ENCODE assay signal across 8 cellular contexts in genomic region chr19:45862564-45863334, GRCh38. TPM values are rescaled to one million over a fixed set of nuclear protein-coding genes. Genes with fewer than 3 reads are reported as not detected.
DNase-seq lines count a peak whose midpoint lies in the region; ATAC-seq and TF ChIP-seq lines count a peak whose summit lies in the region.

SYMPK (minus strand) TSS chr19:45863147; CDS start chr19:45854495, 8,652 bp downstream.

- no peaks in the 10 kb centered on the region for H3K9me3 ChIP-seq in DOHH2 (ENCODE audit: control insufficient read depth, insufficient read depth, low read length)
- no peaks in the 10 kb centered on the region for H3K9me3 ChIP-seq in naive thymus-derived CD4-positive, alpha-beta T cell (ENCODE audit: control insufficient read depth in 2 of 3, low read length in 3 of 3)

- H3K4me3 ChIP-seq in DOHH2 (ENCODE audit: low read length), result peak within 1 kb of the TSS; percentile 90
- H3K4me3 ChIP-seq in GM23338, result peak within 1 kb of the TSS; percentile 63
- H3K4me3 ChIP-seq in LNCaP clone FGC (ENCODE audit: low read depth, low read length), result peak within 1 kb of the TSS; percentile 86
- peak within 1 kb of the TSS; percentile 95 for H3K4me3 ChIP-seq in naive thymus-derived CD4-positive, alpha-beta T cell (ENCODE audit: low read length)

- ATAC-seq in GM23338, result peak; percentile 86
- ATAC-seq in activated T-helper 17 cell treated with anti-CD3 and anti-CD28 coated beads, Interleukin-2, amount 50 U/mL, for 72 hours (replicated peaks), result peak; percentile 97
- ATAC-seq in naive thymus-derived CD4-positive, alpha-beta T cell, result peak; percentile 99
- peak; percentile 94 to 96 for ATAC-seq in stimulated activated naive B cell treated with anti-CD40 and anti-IgM and Interleukin-4, amounts not matched to agents 10 μg/mL and 1 μg/mL and 100 μg/mL, for 72 hours (replicated peaks)

- H3K4me1 ChIP-seq in DOHH2 (ENCODE audit: control insufficient read depth, low read length), result peaks cover 25% of the 10 kb centered on the region
- peaks cover 29% of the 10 kb centered on the region for H3K4me1 ChIP-seq in GM23338 (ENCODE audit: insufficient read depth)
- peaks cover 12 to 15% of the 10 kb centered on the region in 2 donors for H3K4me1 ChIP-seq in naive thymus-derived CD4-positive, alpha-beta T cell (ENCODE audit: control insufficient read depth in 2 of 2, insufficient read depth in 2 of 2, low read length in 2 of 2)

- peak within 1 kb of the TSS; percentile 87 for H3K4me2 ChIP-seq in DOHH2 (ENCODE audit: low read length)
- H3K4me2 ChIP-seq in GM23338, result peak within 1 kb of the TSS; percentile 96

- H3K9me2 ChIP-seq in DOHH2 (replicated peaks; ENCODE audit: control insufficient read depth, low read length), result no peaks in the 10 kb centered on the region
- H3K9me2 ChIP-seq in GM23338 (ENCODE audit: insufficient read depth), result no peaks in the 10 kb centered on the region

- H3K79me2 ChIP-seq in DOHH2 (ENCODE audit: control insufficient read depth, low read length) (peaks cover 52% of the 10 kb centered on the region), GM23338 (replicated peaks; ENCODE audit: insufficient read depth) (peaks cover 77% of the 10 kb centered on the region)

- intact Hi-C loops in naive thymus-derived CD4-positive, alpha-beta T cell (cut with micrococcal nuclease), result loop anchor here (1.0 to 10.0 kb wide), 20 partner anchors 24 to 1380 kb away; partner anchors contain the start of genes CCDC61 (in 2 of the 2), DMWD (in 2 of the 2), FBXO46 (in 2 of the 2) and IRF2BP1 (in 2 of the 2)

- no peak for TF ChIP-seq CTCF in DOHH2 (IDR thresholded peaks at IDR 0.05; ENCODE audit: low read depth, low read length, poor library complexity, severe bottlenecking)
- TF ChIP-seq CTCF in GM23338 (conservative IDR thresholded peaks at IDR 0.05; ENCODE audit: low read depth in 2 of 2), result no peak
- no peak for TF ChIP-seq CTCF in LNCaP clone FGC (IDR thresholded peaks at IDR 0.05; ENCODE audit: control insufficient read depth, extremely low read depth, insufficient read depth)
- TF ChIP-seq CTCF in RWPE1 (conservative IDR thresholded peaks at IDR 0.05; ENCODE audit: low read depth), result no peak

- POLR2A ChIA-PET in RWPE1 (lab: Yijun Ruan, JAX; ENCODE audit: low non-redundant PET), result no interaction called here
- POLR2A ChIA-PET in naive thymus-derived CD4-positive, alpha-beta T cell (lab: Charles Lee), result interaction anchor here (0.5 to 1.3 kb wide), 7 partner anchors 24 to 851 kb away, joined by 3 to 6 read pairs (median 5); partner anchors contain the start of genes IRF2BP1 and MYPOP

- H3K27me3 Mint-ChIP-seq in GM23338 (ENCODE audit: insufficient read depth, low read depth, poor library complexity), result peaks cover 32% of the 10 kb centered on the region
- H3K27me3 Mint-ChIP-seq in activated T-helper 17 cell treated with anti-CD3 and anti-CD28 coated beads, Interleukin-2, amount 50 U/mL, for 72 hours, result peaks cover 4% of the 10 kb centered on the region
- H3K27me3 Mint-ChIP-seq in naive thymus-derived CD4-positive, alpha-beta T cell, result peaks cover 6 to 39% (median 21%) of the 10 kb centered on the region in 5 donors
- peaks cover 26 to 34% of the 10 kb centered on the region in 2 donors for H3K27me3 Mint-ChIP-seq in stimulated activated naive B cell treated with anti-CD40 and anti-IgM and Interleukin-4, amounts not matched to agents 10 μg/mL and 1 μg/mL and 100 μg/mL, for 72 hours

- H3K27ac Mint-ChIP-seq in GM23338, result peak within 1 kb of the TSS; percentile 99
- H3K27ac Mint-ChIP-seq in activated T-helper 17 cell treated with anti-CD3 and anti-CD28 coated beads, Interleukin-2, amount 50 U/mL, for 72 hours, result peak within 1 kb of the TSS; percentile 92
- H3K27ac Mint-ChIP-seq in naive thymus-derived CD4-positive, alpha-beta T cell, result peak within 1 kb of the TSS; percentile 84 to 99 (median 95)
- peak within 1 kb of the TSS; percentile 96 for H3K27ac Mint-ChIP-seq in stimulated activated naive B cell treated with anti-CD40 and anti-IgM and Interleukin-4, amounts not matched to agents 10 μg/mL and 1 μg/mL and 100 μg/mL, for 72 hours

- peaks cover 34% of the 10 kb centered on the region for H3K36me3 ChIP-seq in DOHH2 (ENCODE audit: control insufficient read depth, low read length)
- H3K36me3 ChIP-seq in GM23338 (ENCODE audit: insufficient read depth), result peaks cover 9% of the 10 kb centered on the region; the same call in 1 of the 2 replicates
- H3K36me3 ChIP-seq in naive thymus-derived CD4-positive, alpha-beta T cell (ENCODE audit: control insufficient read depth in 2 of 3, insufficient read depth in 3 of 3, low read length in 3 of 3), result peaks cover 0 to 26% (median 3%) of the 10 kb centered on the region in 3 experiments

- CTCF ChIA-PET in RWPE1 (lab: Yijun Ruan, JAX), result interaction anchor here (0.6 to 1.7 kb wide), 3 partner anchors 18 to 185 kb away, joined by 3 to 7 read pairs (median 4); no protein-coding TSS in a partner anchor
- CTCF ChIA-PET in naive thymus-derived CD4-positive, alpha-beta T cell (lab: Charles Lee), result interaction anchor here (0.6 to 2.2 kb wide), 8 partner anchors 20 to 94 kb away, joined by 3 to 8 read pairs (median 6); partner anchors contain the start of genes IRF2BP1, MYPOP and SIX5

- H2AFZ ChIP-seq in GM23338, result peak within 1 kb of the TSS; percentile 81

- peaks cover 30% of the 10 kb centered on the region for H3K36me3 Mint-ChIP-seq in GM23338 (ENCODE audit: low read depth)
- H3K36me3 Mint-ChIP-seq in activated T-helper 17 cell treated with anti-CD3 and anti-CD28 coated beads, Interleukin-2, amount 50 U/mL, for 72 hours (ENCODE audit: low read depth), result peaks cover 48% of the 10 kb centered on the region
- peaks cover 0 to 9% (median 4%) of the 10 kb centered on the region in 5 donors for H3K36me3 Mint-ChIP-seq in naive thymus-derived CD4-positive, alpha-beta T cell
- H3K36me3 Mint-ChIP-seq in stimulated activated naive B cell treated with anti-CD40 and anti-IgM and Interleukin-4, amounts not matched to agents 10 μg/mL and 1 μg/mL and 100 μg/mL, for 72 hours, result peaks cover 16 to 26% of the 10 kb centered on the region in 2 donors

- H4K20me1 ChIP-seq in DOHH2 (ENCODE audit: control insufficient read depth, insufficient read depth, low read depth, low read length) (no peaks in the 10 kb centered on the region), GM23338 (replicated peaks; ENCODE audit: insufficient read depth) (peaks cover 19% of the 10 kb centered on the region; the same call in 1 of the 2 replicates)

- no peaks in the 10 kb centered on the region; the same call in 1 of the 2 replicates for H3F3A ChIP-seq in DOHH2 (ENCODE audit: control insufficient read depth, insufficient read depth)
- 0 out of 2 replicates have a peak, but pooled peaks cover 9% of the 10 kb centered on the region for H3F3A ChIP-seq in GM23338 (replicated peaks; ENCODE audit: low read depth)

- DNase-seq in GM23338 (ENCODE audit: low spot score), result peak; percentile 99
- peak; percentile 81 for DNase-seq in LNCaP clone FGC (ENCODE audit: low read depth)
- DNase-seq in RWPE1 (ENCODE audit: low spot score), result peak; percentile 99
- peak; percentile 98 for DNase-seq in fibroblast of gingiva (ENCODE audit: low read depth)
- peak; percentile 93 to 99 (median 99) for DNase-seq in naive thymus-derived CD4-positive, alpha-beta T cell
- DNase-seq in stimulated activated naive B cell treated with anti-CD40 and anti-IgM and Interleukin-4, amounts not matched to agents 10 μg/mL and 1 μg/mL and 100 μg/mL, for 72 hours, result peak; percentile 99

- peaks cover 31% of the 10 kb centered on the region for H3K27me3 ChIP-seq in DOHH2 (ENCODE audit: control insufficient read depth, low read length)
- no peaks in the 10 kb centered on the region for H3K27me3 ChIP-seq in GM23338 (ENCODE audit: insufficient read depth)
- peaks cover 0 to 4% of the 10 kb centered on the region in 2 donors for H3K27me3 ChIP-seq in naive thymus-derived CD4-positive, alpha-beta T cell (ENCODE audit: control insufficient read depth in 2 of 2, insufficient read depth in 2 of 2, low read length in 2 of 2)

- peak within 1 kb of the TSS; percentile 95 for H3K4me3 Mint-ChIP-seq in GM23338
- H3K4me3 Mint-ChIP-seq in activated T-helper 17 cell treated with anti-CD3 and anti-CD28 coated beads, Interleukin-2, amount 50 U/mL, for 72 hours, result peak within 1 kb of the TSS; percentile 93
- H3K4me3 Mint-ChIP-seq in naive thymus-derived CD4-positive, alpha-beta T cell, result peak within 1 kb of the TSS; percentile 90 to 100 (median 96)
- peak within 1 kb of the TSS; percentile 90 to 91 for H3K4me3 Mint-ChIP-seq in stimulated activated naive B cell treated with anti-CD40 and anti-IgM and Interleukin-4, amounts not matched to agents 10 μg/mL and 1 μg/mL and 100 μg/mL, for 72 hours

- H3K4me1 Mint-ChIP-seq in GM23338, result peaks cover 33% of the 10 kb centered on the region
- H3K4me1 Mint-ChIP-seq in activated T-helper 17 cell treated with anti-CD3 and anti-CD28 coated beads, Interleukin-2, amount 50 U/mL, for 72 hours, result peaks cover 16% of the 10 kb centered on the region
- peaks cover 29 to 37% (median 36%) of the 10 kb centered on the region in 7 donors for H3K4me1 Mint-ChIP-seq in naive thymus-derived CD4-positive, alpha-beta T cell
- peaks cover 20 to 31% of the 10 kb centered on the region in 2 donors for H3K4me1 Mint-ChIP-seq in stimulated activated naive B cell treated with anti-CD40 and anti-IgM and Interleukin-4, amounts not matched to agents 10 μg/mL and 1 μg/mL and 100 μg/mL, for 72 hours

- H3K9me3 Mint-ChIP-seq in GM23338, result no peaks in the 10 kb centered on the region
- no peaks in the 10 kb centered on the region for H3K9me3 Mint-ChIP-seq in activated T-helper 17 cell treated with anti-CD3 and anti-CD28 coated beads, Interleukin-2, amount 50 U/mL, for 72 hours
- peaks cover 0 to 3% (median 0%) of the 10 kb centered on the region in 11 donors for H3K9me3 Mint-ChIP-seq in naive thymus-derived CD4-positive, alpha-beta T cell
- no peaks in the 10 kb centered on the region for H3K9me3 Mint-ChIP-seq in stimulated activated naive B cell treated with anti-CD40 and anti-IgM and Interleukin-4, amounts not matched to agents 10 μg/mL and 1 μg/mL and 100 μg/mL, for 72 hours

- H3K27ac ChIP-seq in DOHH2 (ENCODE audit: low read depth, low read length), result peak within 1 kb of the TSS; percentile 73
- peak within 1 kb of the TSS; percentile 93 for H3K27ac ChIP-seq in GM23338 (ENCODE audit: low read depth)
- peak within 1 kb of the TSS; percentile 86 for H3K27ac ChIP-seq in RWPE1
- H3K27ac ChIP-seq in naive thymus-derived CD4-positive, alpha-beta T cell (ENCODE audit: low read depth, low read length), result peak within 1 kb of the TSS; percentile 86

RNA-seq across cellular contexts. Expression of gene SYMPK, which starts in this region (rescaled TPM):
- total RNA-seq in GM23338 (2014; rRNA removed; shearing (Covaris generic)), result 64.0 and 82.1 TPM in 2 replicates
- 33.9 and 36.8 TPM in 2 replicates for polyA plus RNA-seq in GM23338 (2016; fragmentation: Nextera tagmentation; extraction: Ambion mirVana)
- total RNA-seq in activated T-helper 17 cell treated with anti-CD3 and anti-CD28 coated beads, Interleukin-2, amount 50 U/mL, for 72 hours, result 100 to 1,000 TPM in 1 of 2 donors, 10 to 100 TPM in 1; 98.2 to 122 TPM
- total RNA-seq in naive thymus-derived CD4-positive, alpha-beta T cell, result 100 to 1,000 TPM in 1 of 5 experiments, 10 to 100 TPM in 4; 81.3 to 110 (median 96.4) TPM
- 10 to 100 TPM in 1 of 2 donors, 1 to 10 TPM in 1; 9.9 to 22.7 TPM for polyA plus RNA-seq in naive thymus-derived CD4-positive, alpha-beta T cell

Comparison
In these comparisons a context has a peak if more than half of its experiments do, and no peak if none do; other contexts are left out.
1. Peak in every context shown above with its lines: DNase-seq, ATAC-seq, H3K4me3 ChIP-seq and H3K27ac ChIP-seq.